In the genomic region with DNA sequence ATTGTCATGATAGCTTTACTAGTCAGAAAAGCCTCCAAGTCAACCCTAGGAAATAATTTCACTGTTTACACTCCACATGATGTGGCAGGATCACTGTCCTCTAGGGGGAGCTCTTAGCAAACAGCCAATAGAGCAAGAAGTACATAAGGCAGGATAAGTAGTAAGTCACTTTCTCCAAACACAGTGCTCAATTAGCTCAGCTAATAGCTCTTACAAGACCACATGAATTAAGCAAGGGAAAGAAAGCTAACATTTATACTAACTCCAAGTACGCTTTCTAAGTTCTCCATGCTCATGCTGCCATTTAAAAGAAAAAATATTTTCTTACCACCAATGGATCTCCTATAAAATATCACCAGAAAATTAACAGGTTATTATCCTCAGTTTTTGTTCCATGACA, we compare ENCODE assay signal across 8 cellular contexts.
DNase-seq lines count a peak whose midpoint lies in the region; ATAC-seq and TF ChIP-seq lines count a peak whose summit lies in the region.

No MANE protein-coding gene starts in this region.

- H3K4me2 ChIP-seq in OCI-LY1 (ENCODE audit: low read length): no peak overlapping the region

- no peak overlapping the region for H3K4me3 ChIP-seq in HL-60 (replicated peaks; ENCODE audit: insufficient read depth, low read length)
- no peak overlapping the region for H3K4me3 ChIP-seq in OCI-LY1 (ENCODE audit: low read depth, low read length, poor library complexity, severe bottlenecking)

- TF ChIP-seq CTCF in HL-60 (IDR thresholded peaks at IDR 0.05; ENCODE audit: insufficient read depth, low read length) (peak; percentile 92), OCI-LY1 (IDR thresholded peaks at IDR 0.05; ENCODE audit: low read length) (peak; percentile 96)

- no peak overlapping the region for H2AFZ ChIP-seq in OCI-LY1 (ENCODE audit: low read length)

- no peak overlapping the region for H3K9ac ChIP-seq in OCI-LY1 (ENCODE audit: low read length)

- H3K9me3 ChIP-seq in OCI-LY1 (ENCODE audit: low read length): no peaks in the 10 kb centered on the region; the same call in 1 of the 2 replicates

- H3K36me3 ChIP-seq in OCI-LY1 (ENCODE audit: insufficient read depth, low read length): no peaks in the 10 kb centered on the region

- no peaks in the 10 kb centered on the region for H4K20me1 ChIP-seq in OCI-LY1 (ENCODE audit: insufficient read depth, low read length)

- no peak overlapping the region for H3K27ac ChIP-seq in HL-60 (replicated peaks)
- H3K27ac ChIP-seq in OCI-LY1 (ENCODE audit: low read depth, low read length, poor library complexity, severe bottlenecking): no peak overlapping the region

- ATAC-seq in GM18502 (IDR thresholded peaks at IDR 0.05; ENCODE audit: poor library complexity, unreplicated experiment) (no peak), HG02763 (IDR thresholded peaks at IDR 0.05; ENCODE audit: unreplicated experiment) (no peak)

- no peaks in the 10 kb centered on the region for H3K79me2 ChIP-seq in OCI-LY1 (ENCODE audit: insufficient read depth, low read length)

- H3F3A ChIP-seq in OCI-LY1 (ENCODE audit: insufficient read depth, low read length): no peaks in the 10 kb centered on the region

- no peaks in the 10 kb centered on the region for H3K27me3 ChIP-seq in HL-60 (ENCODE audit: insufficient read depth, poor library complexity, severe bottlenecking)
- no peaks in the 10 kb centered on the region for H3K27me3 ChIP-seq in OCI-LY1 (ENCODE audit: insufficient read depth, low read length)

- DNase-seq in Daoy (ENCODE audit: low read depth) (peak; percentile 54), HL-60 (ENCODE audit: low read depth in 1 of 2, low spot score in 1 of 2) (peak; percentile 11 to 65), activated T-helper 1 cell treated with Interleukin-2 at 50 U/mL for 16 hours (ENCODE audit: low read depth) (peak; percentile 13), globus pallidus (ENCODE audit: low spot score) (peak; percentile 31)
- peak; percentile 15 for DNase-seq in stimulated activated CD4-positive, alpha-beta T cell treated with anti-CD3 and anti-CD28 coated beads, Interleukin-12 subunit alpha, Interleukin-12 subunit beta, amount 100 ng/mL, for 4 hours

- H3K9me2 ChIP-seq in OCI-LY1 (ENCODE audit: low read depth, low read length): no peaks in the 10 kb centered on the region

- peaks cover 13% of the 10 kb centered on the region for H3K4me1 ChIP-seq in OCI-LY1 (ENCODE audit: insufficient read depth, low read length, severe bottlenecking)
